15 cellular contexts compared by ENCODE assay signal in genomic region chr7:131995324-131995723, GRCh38.
DNase-seq lines count a peak whose midpoint lies in the region; ATAC-seq and TF ChIP-seq lines count a peak whose summit lies in the region.
"Had no signal": no experiment of that assay in that cellular context is flagged by ENCODE, and none has a peak within 500 bp of the region (broad histone marks: within the 10 kb centered on the region; RNA-seq: fewer than 3 reads in every experiment).

No MANE protein-coding gene starts in this region.

- H3K4me2 ChIP-seq in GM23338: no peak overlapping the region

- H3K79me2 ChIP-seq in GM23338 (replicated peaks; ENCODE audit: insufficient read depth): no peaks in the 10 kb centered on the region

- no peaks in the 10 kb centered on the region for H3K36me3 Mint-ChIP-seq in GM23338 (ENCODE audit: low read depth)
- H3K36me3 Mint-ChIP-seq in WTC11: no peaks in the 10 kb centered on the region
- no peaks in the 10 kb centered on the region for H3K36me3 Mint-ChIP-seq in T-helper 2 cell treated with Interferon-gamma antibody and Interleukin-4, amounts not matched to agents 5 μg/mL and 100 μg/mL, for 36 hours (ENCODE audit: low read depth)
- H3K36me3 Mint-ChIP-seq: CD4-positive, alpha-beta memory T cell had no signal

- no peak overlapping the region for H3K4me3 Mint-ChIP-seq in GM23338
- H3K4me3 Mint-ChIP-seq in WTC11: no peak overlapping the region
- H3K4me3 Mint-ChIP-seq in T-helper 2 cell treated with Interferon-gamma antibody and Interleukin-4, amounts not matched to agents 5 μg/mL and 100 μg/mL, for 36 hours: no peak overlapping the region
- H3K4me3 Mint-ChIP-seq: CD4-positive, alpha-beta memory T cell; HFFc6 had no signal

- ATAC-seq in GM23338 (peak; percentile 62; the same call in 2 of the 3 replicates), WTC11 (peak; percentile 47; the same call in 1 of the 2 replicates), GM21390 (IDR thresholded peaks at IDR 0.05; ENCODE audit: unreplicated experiment) (no peak)

- POLR2A ChIA-PET in WTC11 (lab: Charles Lee): interaction anchor here (0.9 to 1.1 kb wide), 2 partner anchors 23 to 118 kb away, joined by 3 read pairs; no protein-coding TSS in a partner anchor

- no peak overlapping the region for H3K4me3 ChIP-seq in GM23338
- H3K4me3 ChIP-seq: GM23248, HAP-1 had no signal

- peak in 1 of 2 experiments; percentile 30; a peak in 2 of 4 replicates for TF ChIP-seq CTCF in GM23338 (conservative IDR thresholded peaks at IDR 0.05; ENCODE audit: low read depth in 2 of 2)
- no peak for TF ChIP-seq CTCF in WTC11 (IDR thresholded peaks at IDR 0.05)

- H3K27me3 Mint-ChIP-seq in GM23338 (ENCODE audit: insufficient read depth, low read depth, poor library complexity) (peaks cover 2% of the 10 kb centered on the region), WTC11 (ENCODE audit: low read depth) (no peaks in the 10 kb centered on the region; the same call in 1 of the 2 replicates)
- H3K27me3 Mint-ChIP-seq in T-helper 2 cell treated with Interferon-gamma antibody and Interleukin-4, amounts not matched to agents 5 μg/mL and 100 μg/mL, for 36 hours (ENCODE audit: low read depth): no peaks in the 10 kb centered on the region

- H3K27ac Mint-ChIP-seq in GM23338 (no peak overlapping the region), WTC11 (no peak overlapping the region)
- no peak overlapping the region for H3K27ac Mint-ChIP-seq in T-helper 2 cell treated with Interferon-gamma antibody and Interleukin-4, amounts not matched to agents 5 μg/mL and 100 μg/mL, for 36 hours
- H3K27ac Mint-ChIP-seq: CD4-positive, alpha-beta memory T cell; HFFc6 had no signal

- CTCF ChIA-PET in WTC11 (lab: Charles Lee): interaction anchor here (0.7 to 2.7 kb wide), 7 partner anchors 9 to 308 kb away, joined by 3 to 17 read pairs (median 5); no protein-coding TSS in a partner anchor

- DNase-seq in GM23338 (ENCODE audit: low spot score) (peak; percentile 6), WTC11 (ENCODE audit: low spot score) (no peak), iPS-NIHi7 (ENCODE audit: extremely low spot score) (peak; percentile 32), OCI-M1 (lab: John Stamatoyannopoulos, UW) (no peak)
- no peak for DNase-seq in T-helper 2 cell treated with Interferon-gamma antibody and Interleukin-4, amounts not matched to agents 5 μg/mL and 100 μg/mL, for 36 hours (ENCODE audit: low spot score)
- DNase-seq: C1 segment of cervical spinal cord; Calu3; CD4-positive, alpha-beta memory T cell; COR-L47; DMS53; DMS79 treated with DMSO at 0.1 percent for 48 hours; GM23248; HFFc6 had no signal

- peak overlapping the region; percentile 43; the same call in 1 of the 2 replicates for H2AFZ ChIP-seq in GM23338
- H2AFZ ChIP-seq: GM23248 had no signal

- no peaks in the 10 kb centered on the region for H3K4me1 ChIP-seq in GM23338 (ENCODE audit: insufficient read depth)
- H3K4me1 ChIP-seq: HAP-1 had no signal

- no peaks in the 10 kb centered on the region for H3F3A ChIP-seq in GM23338 (replicated peaks; ENCODE audit: low read depth)

- H3K9me3 Mint-ChIP-seq in GM23338 (no peaks in the 10 kb centered on the region), WTC11 (no peaks in the 10 kb centered on the region)
- no peaks in the 10 kb centered on the region for H3K9me3 Mint-ChIP-seq in T-helper 2 cell treated with Interferon-gamma antibody and Interleukin-4, amounts not matched to agents 5 μg/mL and 100 μg/mL, for 36 hours
- H3K9me3 Mint-ChIP-seq: HFFc6 had no signal

- no peaks in the 10 kb centered on the region for H3K36me3 ChIP-seq in GM23338 (ENCODE audit: insufficient read depth)
- H3K36me3 ChIP-seq: HAP-1 had no signal

- H3K9me2 ChIP-seq in GM23338 (ENCODE audit: insufficient read depth): no peaks in the 10 kb centered on the region

- no peaks in the 10 kb centered on the region for H3K27me3 ChIP-seq in GM23338 (ENCODE audit: insufficient read depth)

- H3K27ac ChIP-seq in GM23338 (ENCODE audit: low read depth): no peak overlapping the region
- H3K27ac ChIP-seq: GM23248 had no signal

- H3K4me1 Mint-ChIP-seq in GM23338 (no peaks in the 10 kb centered on the region), WTC11 (0 out of 2 replicates have a peak, but pooled peaks cover 3% of the 10 kb centered on the region)
- no peaks in the 10 kb centered on the region for H3K4me1 Mint-ChIP-seq in T-helper 2 cell treated with Interferon-gamma antibody and Interleukin-4, amounts not matched to agents 5 μg/mL and 100 μg/mL, for 36 hours (ENCODE audit: low read depth)
- H3K4me1 Mint-ChIP-seq: CD4-positive, alpha-beta memory T cell had no signal

- H4K20me1 ChIP-seq in GM23338 (replicated peaks; ENCODE audit: insufficient read depth): no peaks in the 10 kb centered on the region

TF ChIP-seq in GM23338, 12 proteins besides CTCF, POLR2A, EP300 and RAD21 (continues in another document):
- TF ChIP-seq STAT1 (IDR thresholded peaks at IDR 0.05; ENCODE audit: unreplicated experiment) (no peak), NANOG (IDR thresholded peaks at IDR 0.05; ENCODE audit: borderline replicate concordance) (no peak), ZNF331 (CRISPR knock-in tag; IDR thresholded peaks at IDR 0.05; ENCODE audit: low read depth) (no peak), EZH2 (IDR thresholded peaks at IDR 0.05; ENCODE audit: low read depth, unreplicated experiment) (no peak), CREB1 (CRISPR knock-in tag; IDR thresholded peaks at IDR 0.05; ENCODE audit: low read depth) (no peak)

TF ChIP-seq in WTC11, 78 proteins besides CTCF, POLR2A, EP300 and RAD21 (continues in another document):
- no peak for TF ChIP-seq ZNF138 (CRISPR knock-in tag; conservative IDR thresholded peaks at IDR 0.05)
- TF ChIP-seq ESRRA (CRISPR knock-in tag; IDR thresholded peaks at IDR 0.05; ENCODE audit: borderline replicate concordance): no peak
- TF ChIP-seq ZNF532 (CRISPR knock-in tag; IDR thresholded peaks at IDR 0.05; ENCODE audit: borderline replicate concordance): no peak
- no peak for TF ChIP-seq JUN (CRISPR knock-in tag; IDR thresholded peaks at IDR 0.05)
- no peak for TF ChIP-seq E2F1 (CRISPR knock-in tag; IDR thresholded peaks at IDR 0.05)
- no peak for TF ChIP-seq CREB1 (CRISPR knock-in tag; IDR thresholded peaks at IDR 0.05)
- no peak for TF ChIP-seq NFE2L1 (CRISPR knock-in tag; IDR thresholded peaks at IDR 0.05)
- no peak for TF ChIP-seq TEAD1 (CRISPR knock-in tag; IDR thresholded peaks at IDR 0.05)
- no peak for TF ChIP-seq IRF2 (CRISPR knock-in tag; IDR thresholded peaks at IDR 0.05; ENCODE audit: borderline replicate concordance, low read depth)
- no peak for TF ChIP-seq ZNF121 (CRISPR knock-in tag; IDR thresholded peaks at IDR 0.05)
- TF ChIP-seq SMAD3 (CRISPR knock-in tag; IDR thresholded peaks at IDR 0.05; ENCODE audit: borderline replicate concordance): no peak
- no peak for TF ChIP-seq FOXK1 (CRISPR knock-in tag; IDR thresholded peaks at IDR 0.05)
- no peak for TF ChIP-seq MXD4 (CRISPR knock-in tag; IDR thresholded peaks at IDR 0.05; ENCODE audit: borderline replicate concordance)

Comparison
In these comparisons a context has a peak if more than half of its experiments do, and no peak if none do; other contexts are left out.
1. DNase-seq: peak in GM23338 (single experiment) and iPS-NIHi7 (single experiment); none in WTC11 (single experiment), T-helper 2 cell treated with Interferon-gamma antibody and Interleukin-4, amounts not matched to agents 5 μg/mL and 100 μg/mL, for 36 hours (single experiment) and OCI-M1 (single experiment).